Comparison of ENCODE assay signal across 16 cellular contexts in genomic region chr19:6707658-6708018, GRCh38. TPM values are rescaled to one million over a fixed set of nuclear protein-coding genes. Genes with fewer than 3 reads are reported as not detected.
DNase-seq lines count a peak whose midpoint lies in the region; ATAC-seq and TF ChIP-seq lines count a peak whose summit lies in the region.
"Had no signal": no experiment of that assay in that cellular context is flagged by ENCODE, and none has a peak within 500 bp of the region (broad histone marks: within the 10 kb centered on the region; RNA-seq: fewer than 3 reads in every experiment).

No MANE protein-coding gene starts in this region.

- no peak overlapping the region for H3K27ac ChIP-seq in osteoblast (ENCODE audit: low read depth, low read length)

- H4K20me1 ChIP-seq in osteoblast (ENCODE audit: insufficient read depth, low read length): no peaks in the 10 kb centered on the region

- no peaks in the 10 kb centered on the region for H3K9me3 ChIP-seq in osteoblast (ENCODE audit: low read depth, low read length)

- no peaks in the 10 kb centered on the region for H3K36me3 Mint-ChIP-seq in natural killer cell treated with Interleukin-12 subunit alpha and Interleukin-12 subunit beta and Interleukin-15 and Interleukin-18, amount 100 ng/mL, for 72 hours
- H3K36me3 Mint-ChIP-seq in natural killer cell (no peaks in the 10 kb centered on the region), immature natural killer cell (no peaks in the 10 kb centered on the region)
- H3K36me3 Mint-ChIP-seq: CD4-positive, alpha-beta memory T cell had no signal

- peak; percentile 45 for DNase-seq in natural killer cell treated with Interleukin-12 subunit alpha and Interleukin-12 subunit beta and Interleukin-15 and Interleukin-18, amount 100 ng/mL, for 72 hours (ENCODE audit: low spot score)
- no peak for DNase-seq in natural killer cell
- no peak for DNase-seq in left lobe of liver (ENCODE audit: low spot score)
- DNase-seq in osteoblast (ENCODE audit: insufficient read length, low spot score, missing footprints): peak; percentile 81
- DNase-seq in immature natural killer cell: no peak
- DNase-seq: C1 segment of cervical spinal cord; CD4-positive, alpha-beta memory T cell; DMS79 had no signal

- peaks cover 7 to 10% of the 10 kb centered on the region in 2 donors for H3K4me1 Mint-ChIP-seq in natural killer cell treated with Interleukin-12 subunit alpha and Interleukin-12 subunit beta and Interleukin-15 and Interleukin-18, amount 100 ng/mL, for 72 hours (ENCODE audit: low read depth in 2 of 2)
- H3K4me1 Mint-ChIP-seq in natural killer cell: peaks cover 7 to 17% of the 10 kb centered on the region in 2 donors
- H3K4me1 Mint-ChIP-seq in immature natural killer cell: peaks cover 14 to 19% of the 10 kb centered on the region in 2 donors

- H3K79me2 ChIP-seq in osteoblast (ENCODE audit: insufficient read depth, low read length): no peaks in the 10 kb centered on the region

- no peaks in the 10 kb centered on the region for H3K4me1 ChIP-seq in osteoblast (ENCODE audit: insufficient read depth, low read length)

- H3K4me3 ChIP-seq in osteoblast (ENCODE audit: insufficient read depth, low read length): no peak overlapping the region
- H3K4me3 ChIP-seq: GM12878 had no signal

- no peak for ATAC-seq in natural killer cell treated with Interleukin-12 subunit alpha and Interleukin-12 subunit beta and Interleukin-15 and Interleukin-18, amount 100 ng/mL, for 72 hours
- ATAC-seq in natural killer cell (no peak), left lobe of liver (peak; percentile 6), HG02759 (IDR thresholded peaks at IDR 0.05; ENCODE audit: unreplicated experiment) (no peak), HG02798 (IDR thresholded peaks at IDR 0.05; ENCODE audit: poor library complexity, unreplicated experiment) (no peak)
- ATAC-seq: GM12878, HCT116 had no signal

- H3K4me3 Mint-ChIP-seq in natural killer cell treated with Interleukin-12 subunit alpha and Interleukin-12 subunit beta and Interleukin-15 and Interleukin-18, amount 100 ng/mL, for 72 hours: no peak overlapping the region
- H3K4me3 Mint-ChIP-seq in natural killer cell (no peak overlapping the region), immature natural killer cell (no peak overlapping the region)
- H3K4me3 Mint-ChIP-seq: B cell; CD4-positive, alpha-beta memory T cell had no signal

- no peak overlapping the region for H3K4me2 ChIP-seq in osteoblast (ENCODE audit: insufficient read depth, low read length)

- no peaks in the 10 kb centered on the region for H3K36me3 ChIP-seq in osteoblast (ENCODE audit: insufficient read depth, low read length)

- H3K9me3 Mint-ChIP-seq in natural killer cell treated with Interleukin-12 subunit alpha and Interleukin-12 subunit beta and Interleukin-15 and Interleukin-18, amount 100 ng/mL, for 72 hours: no peaks in the 10 kb centered on the region
- H3K9me3 Mint-ChIP-seq in natural killer cell: no peaks in the 10 kb centered on the region
- H3K9me3 Mint-ChIP-seq in immature natural killer cell: peaks cover 0 to 1% (median 0%) of the 10 kb centered on the region in 6 donors
- H3K9me3 Mint-ChIP-seq: CD4-positive, alpha-beta memory T cell had no signal

- peaks cover 18% of the 10 kb centered on the region for H3K27me3 ChIP-seq in osteoblast (ENCODE audit: insufficient read depth, low read length)

- H3K27ac Mint-ChIP-seq in natural killer cell treated with Interleukin-12 subunit alpha and Interleukin-12 subunit beta and Interleukin-15 and Interleukin-18, amount 100 ng/mL, for 72 hours: no peak overlapping the region
- no peak overlapping the region for H3K27ac Mint-ChIP-seq in natural killer cell
- no peak overlapping the region for H3K27ac Mint-ChIP-seq in immature natural killer cell
- H3K27ac Mint-ChIP-seq: B cell had no signal

- no peak overlapping the region for H2AFZ ChIP-seq in osteoblast (ENCODE audit: low read length)

- intact Hi-C loops in natural killer cell (cut with micrococcal nuclease): no loop called here

- TF ChIP-seq CTCF in natural killer cell (IDR thresholded peaks at IDR 0.05) (no peak), osteoblast (IDR thresholded peaks at IDR 0.05; ENCODE audit: extremely low read depth, low read depth, low read length) (no peak)

- peaks cover 10 to 26% of the 10 kb centered on the region in 2 donors for H3K27me3 Mint-ChIP-seq in natural killer cell treated with Interleukin-12 subunit alpha and Interleukin-12 subunit beta and Interleukin-15 and Interleukin-18, amount 100 ng/mL, for 72 hours
- H3K27me3 Mint-ChIP-seq in natural killer cell (ENCODE audit: low read depth in 2 of 2) (peaks cover 23 to 27% of the 10 kb centered on the region in 2 donors), immature natural killer cell (ENCODE audit: low read depth in 3 of 3) (peaks cover 0 to 8% (median 0%) of the 10 kb centered on the region in 3 donors)

RNA-seq across cellular contexts. Expression of gene C3, which starts 12.8 kb away (rescaled TPM):
- total RNA-seq in natural killer cell treated with Interleukin-12 subunit alpha and Interleukin-12 subunit beta and Interleukin-15 and Interleukin-18, amount 100 ng/mL, for 72 hours: 1 to 10 TPM; 3.5 to 9.2 TPM
- total RNA-seq in natural killer cell (1 to 10 TPM in 1 of 3 donors, under 1 TPM in 1, not detected in 1; 0.38 to 5.5 TPM), left lobe of liver (11,297 TPM), osteoblast (5.0 and 14.1 TPM in 2 replicates)
- under 1 TPM in 2 of 3 donors, not detected in 1; 0.09 to 0.78 TPM for polyA plus RNA-seq in immature natural killer cell
- polyA plus RNA-seq: CD4-positive, alpha-beta memory T cell had no signal

RNA-seq across cellular contexts. Expression of gene GPR108, which starts 29.7 kb away (rescaled TPM):
- total RNA-seq in natural killer cell treated with Interleukin-12 subunit alpha and Interleukin-12 subunit beta and Interleukin-15 and Interleukin-18, amount 100 ng/mL, for 72 hours: 10 to 100 TPM; 67.4 to 70.4 TPM
- total RNA-seq in natural killer cell (10 to 100 TPM; 66.1 to 78.0 (median 76.9) TPM), left lobe of liver (28.8 TPM), osteoblast (42.3 and 52.2 TPM in 2 replicates)
- polyA plus RNA-seq in immature natural killer cell: 100 to 1,000 TPM; 127 to 178 (median 160) TPM

RNA-seq across cellular contexts. Expression of gene TRIP10, which starts 31.8 kb away (rescaled TPM):
- total RNA-seq in natural killer cell treated with Interleukin-12 subunit alpha and Interleukin-12 subunit beta and Interleukin-15 and Interleukin-18, amount 100 ng/mL, for 72 hours: 10 to 100 TPM; 44.8 to 76.5 TPM
- total RNA-seq in natural killer cell: 1 to 10 TPM; 1.0 to 5.2 (median 3.3) TPM
- 9.0 TPM for total RNA-seq in left lobe of liver
- total RNA-seq in osteoblast: 32.4 and 36.2 TPM in 2 replicates
- polyA plus RNA-seq in immature natural killer cell: 1 to 10 TPM in 1 of 3 donors, under 1 TPM in 1, not detected in 1; 0.86 to 1.5 TPM

RNA-seq across cellular contexts. Expression of gene TNFSF14, which starts 37.7 kb away (rescaled TPM):
- 10 to 100 TPM in 1 of 2 donors, 1 to 10 TPM in 1; 4.5 to 11.3 TPM for total RNA-seq in natural killer cell treated with Interleukin-12 subunit alpha and Interleukin-12 subunit beta and Interleukin-15 and Interleukin-18, amount 100 ng/mL, for 72 hours
- total RNA-seq in natural killer cell (10 to 100 TPM; 10.8 to 20.0 (median 11.8) TPM), left lobe of liver (8.3 TPM), osteoblast (not detected in 2 replicates)
- 10 to 100 TPM in 2 of 3 donors, 1 to 10 TPM in 1; 7.3 to 39.0 (median 11.0) TPM for polyA plus RNA-seq in immature natural killer cell
- total RNA-seq: G401, HT-29 had no signal

RNA-seq across cellular contexts. Expression of gene SH2D3A, which starts 59.6 kb away (rescaled TPM):
- 10 to 100 TPM; 15.2 to 17.8 TPM for total RNA-seq in natural killer cell treated with Interleukin-12 subunit alpha and Interleukin-12 subunit beta and Interleukin-15 and Interleukin-18, amount 100 ng/mL, for 72 hours
- total RNA-seq in natural killer cell (10 to 100 TPM; 14.6 to 20.1 (median 15.3) TPM), left lobe of liver (1.1 TPM), osteoblast (not detected in 2 replicates)
- polyA plus RNA-seq in immature natural killer cell: 10 to 100 TPM in 1 of 3 donors, 1 to 10 TPM in 2; 7.4 to 13.6 (median 7.7) TPM
- total RNA-seq: H4 had no signal

Comparison
In these comparisons a context has a peak if more than half of its experiments do, and no peak if none do; other contexts are left out.
1. DNase-seq: peak in natural killer cell treated with Interleukin-12 subunit alpha and Interleukin-12 subunit beta and Interleukin-15 and Interleukin-18, amount 100 ng/mL, for 72 hours (single experiment) and osteoblast (single experiment); none in natural killer cell (single experiment), left lobe of liver (single experiment) and immature natural killer cell (0 of 3).
2. RNA of gene C3, which starts 12.8 kb away (total RNA-seq): 11,297 TPM in left lobe of liver (single experiment); 5.0 to 14.1 TPM in osteoblast, 3.5 to 9.2 TPM in natural killer cell treated with Interleukin-12 subunit alpha and Interleukin-12 subunit beta and Interleukin-15 and Interleukin-18, amount 100 ng/mL, for 72 hours and 0.38 to 5.5 TPM in natural killer cell; every median in the first group is over 100 times any median in the second.